1 cellular context compared by ENCODE assay signal in the genomic region with DNA sequence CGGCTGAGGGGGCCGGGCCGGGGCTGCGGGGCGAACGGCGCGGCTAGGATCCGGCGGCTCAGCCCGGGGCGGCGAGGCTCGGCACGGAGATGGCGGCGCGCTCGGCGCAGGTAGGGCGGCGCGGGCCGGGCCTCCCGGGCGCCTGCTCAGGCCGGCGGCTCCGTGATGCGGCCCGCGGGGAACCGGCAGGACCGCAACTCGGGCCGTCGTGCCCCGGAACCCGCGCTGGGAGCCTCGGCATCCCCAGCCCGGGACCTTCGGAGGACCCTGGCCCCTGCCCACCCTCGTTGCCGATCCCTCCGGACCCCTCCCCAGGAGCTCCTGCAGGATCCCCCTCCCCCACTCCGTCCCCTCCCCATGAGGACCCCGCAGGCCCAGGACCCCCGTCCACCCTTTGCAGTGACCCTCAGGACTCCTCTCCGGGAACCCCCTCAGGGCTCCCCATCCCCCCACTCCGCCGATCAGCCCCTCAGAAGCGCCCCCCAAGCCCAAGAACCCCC.
TF ChIP-seq lines count a peak whose summit lies in the region.

No MANE protein-coding gene starts in this region.

TF ChIP-seq in K562, 482 proteins besides CTCF, POLR2A, EP300 and RAD21:
- TF ChIP-seq PHF8 (IDR thresholded peaks at IDR 0.05; ENCODE audit: borderline replicate concordance, low read length) (peak; percentile 41; the same call in 1 of the 2 replicates), ZFX (CRISPR knock-in tag; IDR thresholded peaks at IDR 0.05) (peak; percentile 15; the same call in 1 of the 2 replicates), RB1 (IDR thresholded peaks at IDR 0.05; ENCODE audit: low read depth) (0 out of 2 replicates have a peak, but pooled peaks have one; percentile 50), RBFOX2 (IDR thresholded peaks at IDR 0.05; ENCODE audit: low read depth, low read length) (peak; percentile 6; the same call in 1 of the 2 replicates), STAT5A (IDR thresholded peaks at IDR 0.05; ENCODE audit: borderline replicate concordance, low read length) (no peak), TEAD2 (tag; IDR thresholded peaks at IDR 0.05) (no peak)
